In genomic region chr2:67823726-67824125, GRCh38 we compare ENCODE assay signal across 21 cellular contexts.
"Had no signal": no experiment of that assay in that cellular context is flagged by ENCODE, and none has a peak within 500 bp of the region (broad histone marks: within the 10 kb centered on the region; RNA-seq: fewer than 3 reads in every experiment).

No MANE protein-coding gene starts in this region.

- H3K36me3 ChIP-seq: colonic mucosa, esophagus squamous epithelium, gastrocnemius medialis, heart right ventricle, left lung, lower lobe of right lung had no signal

- ATAC-seq: effector memory CD8-positive, alpha-beta T cell; esophagus mucosa; gastrocnemius medialis; heart right ventricle; left cardiac atrium; left lung; left ventricle myocardium superior; lower lobe of right lung had no signal

- H3K27ac ChIP-seq: colonic mucosa, epithelial cell of prostate, esophagus squamous epithelium, gastrocnemius medialis, heart right ventricle, left lung, lower lobe of right lung had no signal

- H3K9me3 ChIP-seq: colonic mucosa, esophagus squamous epithelium, gastrocnemius medialis, heart right ventricle, left lung, lower lobe of right lung had no signal

- H3K27me3 ChIP-seq: colonic mucosa, esophagus squamous epithelium, gastrocnemius medialis, heart right ventricle, left lung had no signal

- H3K27ac Mint-ChIP-seq: dendritic cell treated with granulocyte-macrophage colony-stimulating factor and Interleukin-4, amounts not matched to agents 40 ng/mL and 50 ng/mL, for 4 days; effector memory CD8-positive, alpha-beta T cell; endodermal cell had no signal

- H3K4me3 ChIP-seq: colonic mucosa, esophagus squamous epithelium, gastrocnemius medialis, heart right ventricle, left lung, lower lobe of right lung had no signal

- H3K27me3 Mint-ChIP-seq: dendritic cell treated with granulocyte-macrophage colony-stimulating factor and Interleukin-4, amounts not matched to agents 40 ng/mL and 50 ng/mL, for 4 days had no signal

- H3K9me3 Mint-ChIP-seq: effector memory CD8-positive, alpha-beta T cell; endodermal cell had no signal

- H3K4me1 ChIP-seq: colonic mucosa, esophagus squamous epithelium, gastrocnemius medialis, heart right ventricle, left lung had no signal

- H3K4me3 Mint-ChIP-seq: dendritic cell treated with granulocyte-macrophage colony-stimulating factor and Interleukin-4, amounts not matched to agents 40 ng/mL and 50 ng/mL, for 4 days; effector memory CD8-positive, alpha-beta T cell; endodermal cell had no signal

- H3K4me1 Mint-ChIP-seq: endodermal cell had no signal

- DNase-seq: colonic mucosa; cortex of kidney; effector CD8-positive, alpha-beta T cell; effector memory CD8-positive, alpha-beta T cell; endodermal cell; erythroblast; esophagus squamous epithelium; foreskin melanocyte; gastrocnemius medialis; glutamatergic neuron; heart right ventricle; hippocampal formation; left cardiac atrium; left lung; left ventricle myocardium superior; lower lobe of right lung; mesendoderm; midbrain had no signal
